ENCODE assay signal across 9 cellular contexts in the genomic region with DNA sequence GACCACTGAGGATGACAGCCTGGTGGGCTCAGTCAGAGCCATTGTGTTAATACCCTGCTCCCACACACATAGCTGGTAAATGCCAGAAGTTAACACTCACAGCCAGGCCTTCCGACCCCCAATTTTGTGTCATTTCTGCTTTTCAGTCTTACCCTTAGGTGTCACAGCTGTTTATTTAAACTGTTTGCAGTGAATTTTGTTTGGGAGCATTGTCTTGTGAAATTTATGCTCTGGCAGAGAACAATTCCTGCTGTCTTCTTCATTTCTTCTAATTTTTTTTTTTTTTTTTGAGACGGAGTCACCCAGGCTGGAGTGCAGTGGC. TPM values are rescaled to one million over a fixed set of nuclear protein-coding genes. Genes with fewer than 3 reads are reported as not detected.
DNase-seq lines count a peak whose midpoint lies in the region; ATAC-seq and TF ChIP-seq lines count a peak whose summit lies in the region.
"Had no signal": no experiment of that assay in that cellular context is flagged by ENCODE, and none has a peak within 500 bp of the region (broad histone marks: within the 10 kb centered on the region; RNA-seq: fewer than 3 reads in every experiment).

No MANE protein-coding gene starts in this region.

- intact Hi-C loops in OCI-LY7 (cut with micrococcal nuclease; ENCODE audit: unreplicated experiment) = loop anchor here (1.0 to 5.0 kb wide), 3 partner anchors 293 to 1307 kb away; a partner anchor contains a TSS
- intact Hi-C loops in lower leg skin (cut with DNase I; ENCODE audit: low total_unique reads) = no loop called here
- intact Hi-C loops in prostate gland (cut with DNase I) = no loop called here

- no peaks in the 10 kb centered on the region for H3K9me3 Mint-ChIP-seq in activated CD8-positive, alpha-beta memory T cell treated with anti-CD3 and anti-CD28 coated beads, Interleukin-2, amount 10 ng/mL, durations not matched to agents 7 days and 5 days (ENCODE audit: low read depth)
- H3K9me3 Mint-ChIP-seq in endodermal cell = peaks cover 17% of the 10 kb centered on the region

- ATAC-seq in activated CD8-positive, alpha-beta memory T cell treated with anti-CD3 and anti-CD28 coated beads, Interleukin-2, amount 10 ng/mL, durations not matched to agents 7 days and 5 days = no peak
- peak; percentile 4 for ATAC-seq in stimulated activated naive CD8-positive, alpha-beta T cell treated with anti-CD3 and anti-CD28 coated beads, Interleukin-15, Interleukin-2, amounts not matched to agents 100 U/mL and 50 U/mL, for 24 hours

- H3K4me3 Mint-ChIP-seq in activated CD8-positive, alpha-beta memory T cell treated with anti-CD3 and anti-CD28 coated beads, Interleukin-2, amount 10 ng/mL, durations not matched to agents 7 days and 5 days = peak overlapping the region; percentile 72
- H3K4me3 Mint-ChIP-seq in endodermal cell = no peak overlapping the region

- H2AFZ ChIP-seq in OCI-LY7 (ENCODE audit: low read length) = no peak overlapping the region

- no peaks in the 10 kb centered on the region for H3K27me3 Mint-ChIP-seq in activated CD8-positive, alpha-beta memory T cell treated with anti-CD3 and anti-CD28 coated beads, Interleukin-2, amount 10 ng/mL, durations not matched to agents 7 days and 5 days
- peaks cover 6% of the 10 kb centered on the region for H3K27me3 Mint-ChIP-seq in endodermal cell (ENCODE audit: insufficient read depth)

- H3K27me3 ChIP-seq in endodermal cell (ENCODE audit: control insufficient read depth, insufficient read depth, low read length, poor library complexity, severe bottlenecking) (no peaks in the 10 kb centered on the region), prostate gland (replicated peaks; ENCODE audit: insufficient read depth) (no peaks in the 10 kb centered on the region)

- POLR2A ChIA-PET in OCI-LY7 (lab: Charles Lee) = interaction anchor here (0.7 to 3.5 kb wide), 6 partner anchors 9 to 962 kb away, joined by 3 to 29 read pairs (median 3); a partner anchor contains a TSS

- TF ChIP-seq POLR2A in lower leg skin (IDR thresholded peaks at IDR 0.05) = no peak
- TF ChIP-seq POLR2A in prostate gland (IDR thresholded peaks at IDR 0.05) = no peak

- no peak overlapping the region for H3K9ac ChIP-seq in endodermal cell (ENCODE audit: extremely low read depth, low read length, poor library complexity, severe bottlenecking)

- no TSS peak for BruUV-seq in OCI-LY7 (replicated peaks; lab: Mats Ljungman, UMichigan)

- H3K36me3 Mint-ChIP-seq in activated CD8-positive, alpha-beta memory T cell treated with anti-CD3 and anti-CD28 coated beads, Interleukin-2, amount 10 ng/mL, durations not matched to agents 7 days and 5 days = peaks cover 16% of the 10 kb centered on the region
- peaks cover 17% of the 10 kb centered on the region for H3K36me3 Mint-ChIP-seq in endodermal cell (ENCODE audit: low read depth)

- CTCF ChIA-PET in activated CD8-positive, alpha-beta memory T cell treated with anti-CD3 and anti-CD28 coated beads, Interleukin-2, amount 10 ng/mL, durations not matched to agents 7 days and 5 days (lab: Charles Lee) = interaction anchor here (0.8 to 24.4 kb wide), 6 partner anchors 10 to 1102 kb away, joined by 3 to 401 read pairs (median 6); no protein-coding TSS in a partner anchor
- CTCF ChIA-PET in OCI-LY7 (lab: Charles Lee; ENCODE audit: unreplicated experiment) = interaction anchor here (1.7 kb wide), 1 partner anchor 16 kb away, joined by 5 read pairs; no protein-coding TSS in a partner anchor

- H3K27ac ChIP-seq in OCI-LY7 (ENCODE audit: low read depth, low read length, poor library complexity, severe bottlenecking) = peak overlapping the region; percentile 95
- no peak overlapping the region for H3K27ac ChIP-seq in endodermal cell (ENCODE audit: low read depth, low read length)
- H3K27ac ChIP-seq in prostate gland = no peak overlapping the region

- no peaks in the 10 kb centered on the region for H3K9me2 ChIP-seq in OCI-LY7 (ENCODE audit: insufficient read depth, low read length)

- peak overlapping the region; percentile 78 for H3K4me2 ChIP-seq in OCI-LY7 (ENCODE audit: low read length)

- no peak for DNase-seq in activated CD8-positive, alpha-beta memory T cell treated with anti-CD3 and anti-CD28 coated beads, Interleukin-2, amount 10 ng/mL, durations not matched to agents 7 days and 5 days
- no peak for DNase-seq in activated CD8-positive, alpha-beta memory T cell treated with anti-CD3 and anti-CD28 coated beads, Interleukin-2, amount 50 U/mL, for 4 hours
- DNase-seq in OCI-LY7 (ENCODE audit: low spot score) (peak; percentile 28), endodermal cell (no peak), lower leg skin (ENCODE audit: low spot score in 2 of 2) (no peak), prostate gland (ENCODE audit: low spot score) (no peak), Ammon's horn (ENCODE audit: low spot score) (no peak)
- no peak for DNase-seq in stimulated activated naive CD8-positive, alpha-beta T cell treated with anti-CD3 and anti-CD28 coated beads, Interleukin-15, Interleukin-2, amounts not matched to agents 100 U/mL and 50 U/mL, for 24 hours
- DNase-seq: retina had no signal

- H3K4me1 ChIP-seq in OCI-LY7 (ENCODE audit: insufficient read depth, low read length, poor library complexity, severe bottlenecking) (peaks cover 81% of the 10 kb centered on the region), endodermal cell (ENCODE audit: control insufficient read depth, insufficient read depth, low read length) (peaks cover 23% of the 10 kb centered on the region), prostate gland (replicated peaks) (peaks cover 2% of the 10 kb centered on the region)

- 43% methylated on average over 2 of the region's 2 CpGs; no CpG with 5 or more reads in 1 of the 2 experiments for WGBS in endodermal cell (ENCODE audit: insufficient coverage in 1 of 2, insufficient read length in 1 of 2), 2 experiments
- WGBS in lower leg skin, 2 donors = 78 to 79% methylated on average over 2 of the region's 2 CpGs
- WGBS in prostate gland = 82% methylated on average over 2 of the region's 2 CpGs

- peaks cover 80% of the 10 kb centered on the region for H3K79me2 ChIP-seq in OCI-LY7 (ENCODE audit: insufficient read depth, low read depth, low read length)

- H3K36me3 ChIP-seq in OCI-LY7 (ENCODE audit: insufficient read depth, low read length) = peaks cover 20% of the 10 kb centered on the region
- H3K36me3 ChIP-seq in endodermal cell (ENCODE audit: control insufficient read depth, insufficient read depth, low read length) = no peaks in the 10 kb centered on the region
- H3K36me3 ChIP-seq in prostate gland = no peaks in the 10 kb centered on the region

- H3K27ac Mint-ChIP-seq in activated CD8-positive, alpha-beta memory T cell treated with anti-CD3 and anti-CD28 coated beads, Interleukin-2, amount 10 ng/mL, durations not matched to agents 7 days and 5 days = peak overlapping the region; percentile 97
- H3K27ac Mint-ChIP-seq in endodermal cell = peak overlapping the region; percentile 73

- H3K4me3 ChIP-seq in OCI-LY7 (ENCODE audit: low read depth, low read length, poor library complexity, severe bottlenecking) (peak overlapping the region; percentile 62), endodermal cell (ENCODE audit: low read length) (no peak overlapping the region), lower leg skin (ENCODE audit: low read depth, poor library complexity, severe bottlenecking) (no peak overlapping the region), prostate gland (no peak overlapping the region)

- H3K9me3 ChIP-seq in OCI-LY7 (ENCODE audit: low read length) (peaks cover 12% of the 10 kb centered on the region; the same call in 1 of the 2 replicates), endodermal cell (ENCODE audit: control insufficient read depth, low read length) (peaks cover 13% of the 10 kb centered on the region), prostate gland (no peaks in the 10 kb centered on the region)

- no peak for TF ChIP-seq CTCF in OCI-LY7 (conservative IDR thresholded peaks at IDR 0.05; ENCODE audit: low read length)
- no peak for TF ChIP-seq CTCF in endodermal cell (conservative IDR thresholded peaks at IDR 0.05)
- no peak for TF ChIP-seq CTCF in lower leg skin (IDR thresholded peaks at IDR 0.05)
- TF ChIP-seq CTCF in prostate gland (IDR thresholded peaks at IDR 0.05) = no peak

- H3K4me1 Mint-ChIP-seq in activated CD8-positive, alpha-beta memory T cell treated with anti-CD3 and anti-CD28 coated beads, Interleukin-2, amount 10 ng/mL, durations not matched to agents 7 days and 5 days = peaks cover 89% of the 10 kb centered on the region
- H3K4me1 Mint-ChIP-seq in endodermal cell = peaks cover 41% of the 10 kb centered on the region

- peaks cover 30% of the 10 kb centered on the region for H4K20me1 ChIP-seq in OCI-LY7 (ENCODE audit: insufficient read depth, low read length)

RNA-seq across cellular contexts. Expression of a gene that starts 8.2 kb away (rescaled TPM):
- total RNA-seq in activated CD8-positive, alpha-beta memory T cell treated with anti-CD3 and anti-CD28 coated beads, Interleukin-2, amount 10 ng/mL, durations not matched to agents 7 days and 5 days = 10 to 100 TPM; 57.1 to 76.4 TPM
- 46.6 and 56.9 TPM in 2 replicates for total RNA-seq in OCI-LY7 (2014; rRNA removed; shearing (Covaris generic))
- total RNA-seq in OCI-LY7 (2022) (65.6 and 70.2 TPM in 2 replicates), endodermal cell (10 to 100 TPM; 23.9 to 24.3 TPM), lower leg skin (10 to 100 TPM; 15.6 to 45.8 (median 35.0) TPM), prostate gland (10 to 100 TPM; 18.2 to 57.1 TPM)
- polyA plus RNA-seq in endodermal cell (2013, experiment 1 of 2) = 20.8 TPM
- 17.4 TPM for polyA plus RNA-seq in endodermal cell (2013, experiment 2 of 2)
